In the genomic region with DNA sequence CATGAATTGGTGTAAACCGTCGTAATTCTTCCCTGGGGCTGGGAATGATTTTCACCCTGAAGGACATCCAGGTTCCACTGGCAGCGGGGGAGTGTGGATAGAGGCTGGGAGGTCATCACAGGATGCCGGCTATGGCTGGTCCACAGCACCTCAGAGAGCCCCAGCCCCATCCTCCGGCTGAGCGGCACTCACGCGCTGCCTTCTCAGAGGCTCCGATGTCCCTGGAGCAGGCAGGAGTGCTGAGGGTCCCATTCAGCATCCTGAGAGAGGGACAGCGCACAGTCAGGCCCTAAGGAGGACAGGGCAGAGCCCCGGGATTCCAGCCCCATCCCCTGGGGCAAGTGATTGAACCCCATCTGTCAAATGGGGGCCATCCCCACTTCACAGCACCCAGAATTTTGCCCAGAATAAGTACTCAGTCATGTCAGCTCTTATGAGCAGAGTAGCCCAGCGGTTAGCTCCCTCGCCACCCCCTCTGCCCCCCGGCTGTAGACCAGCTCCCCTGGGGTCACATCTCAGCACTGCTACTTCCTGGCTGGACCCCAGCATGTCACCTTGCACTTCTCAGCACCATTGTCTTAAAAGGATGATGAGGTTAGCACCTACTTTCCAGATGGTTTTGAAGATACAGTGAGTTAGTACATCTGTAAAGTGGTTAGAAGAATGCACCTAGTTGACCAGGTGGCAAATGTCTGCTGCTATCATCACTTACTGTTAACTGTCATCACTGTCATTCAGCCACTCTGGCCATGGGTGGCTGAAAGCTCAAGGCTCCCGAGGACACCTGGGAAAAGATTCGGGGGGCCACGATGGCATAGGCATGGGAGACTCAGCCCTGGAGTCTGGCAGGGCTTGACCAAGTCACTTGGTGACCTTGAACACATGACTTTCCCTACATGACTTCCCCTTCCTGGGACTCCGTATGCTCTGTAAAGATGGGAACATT, we compare ENCODE assay signal across 1 cellular context.
TF ChIP-seq lines count a peak whose summit lies in the region.

No MANE protein-coding gene starts in this region.

TF ChIP-seq in IMR-90, 13 proteins besides CTCF, POLR2A, EP300 and RAD21:
- no peak for TF ChIP-seq CEBPB (IDR thresholded peaks at IDR 0.05; ENCODE audit: low read depth, low read length)
- no peak for TF ChIP-seq MAFK (IDR thresholded peaks at IDR 0.05; ENCODE audit: low read depth, low read length)
- TF ChIP-seq FOS (IDR thresholded peaks at IDR 0.05; ENCODE audit: low read depth, low read length): no peak
